8 cellular contexts compared by ENCODE assay signal in the genomic region with DNA sequence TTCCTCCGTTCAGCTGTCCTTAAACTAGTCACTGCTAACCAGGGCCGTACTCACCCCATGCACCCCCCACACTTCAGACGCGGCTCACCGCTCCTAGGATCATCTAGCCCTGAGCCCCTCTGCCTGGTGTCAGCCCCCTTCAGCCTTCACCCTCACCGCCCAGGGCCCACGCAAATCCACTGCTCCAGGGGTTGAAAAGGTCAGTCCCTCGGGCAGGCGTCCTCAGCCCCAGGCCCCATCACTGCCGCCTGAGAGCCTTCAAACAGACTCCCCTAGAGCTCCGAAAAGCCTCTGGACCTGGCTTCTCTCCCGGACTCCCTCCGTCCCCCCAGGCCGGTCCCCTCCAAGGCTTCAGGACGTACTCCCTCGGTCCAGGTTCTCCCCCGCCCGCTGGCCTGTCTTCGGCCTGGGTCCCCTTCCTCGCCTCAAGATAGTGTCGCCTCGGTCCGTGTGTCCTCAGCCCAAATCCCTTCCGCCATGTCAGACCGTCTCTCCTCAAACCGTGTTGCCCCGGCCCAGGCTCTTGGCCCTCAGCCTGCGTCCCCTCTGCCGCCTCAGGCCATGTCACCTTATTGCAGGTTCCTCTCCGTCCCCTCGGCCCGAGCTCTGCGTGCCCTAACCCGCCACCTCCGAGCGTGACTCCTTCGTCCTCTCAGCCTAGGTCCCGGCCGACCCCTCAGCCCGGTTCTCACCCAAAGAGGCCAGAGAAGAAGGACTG. TPM values are rescaled to one million over a fixed set of nuclear protein-coding genes. Genes with fewer than 3 reads are reported as not detected.
DNase-seq lines count a peak whose midpoint lies in the region; ATAC-seq and TF ChIP-seq lines count a peak whose summit lies in the region.

No MANE protein-coding gene starts in this region.

- H3K9ac ChIP-seq in SK-N-SH: peak overlapping the region; percentile 99

- peaks cover 15 to 16% of the 10 kb centered on the region in 2 experiments; a peak in 3 of 4 replicates for H3K4me1 ChIP-seq in SK-N-SH (ENCODE audit: control insufficient read depth in 1 of 2, insufficient read depth in 2 of 2, low read depth in 1 of 2, low read length in 1 of 2)
- peaks cover 43 to 59% (median 47%) of the 10 kb centered on the region in 3 donors for H3K4me1 ChIP-seq in esophagus squamous epithelium
- H3K4me1 ChIP-seq in prostate gland (replicated peaks): peaks cover 30% of the 10 kb centered on the region

- peaks cover 0 to 3% of the 10 kb centered on the region in 2 experiments for H3K36me3 ChIP-seq in SK-N-SH (replicated peaks in 1 of 2; ENCODE audit: control insufficient read depth in 1 of 2, insufficient read depth in 2 of 2, low read length in 1 of 2)
- H3K36me3 ChIP-seq in esophagus squamous epithelium: no peaks in the 10 kb centered on the region
- no peaks in the 10 kb centered on the region for H3K36me3 ChIP-seq in prostate gland

- H3K27ac ChIP-seq in SK-N-SH (ENCODE audit: low read depth in 2 of 2, low read length in 1 of 2) (peak overlapping the region; percentile 72 to 88), esophagus squamous epithelium (peak overlapping the region; percentile 97 to 99 (median 98)), prostate gland (peak overlapping the region; percentile 97 to 98)

- no peaks in the 10 kb centered on the region for H3K27me3 Mint-ChIP-seq in activated T-cell treated with anti-CD3 and anti-CD28 coated beads, Interleukin-2, amount 50 U/mL, for 4 hours (ENCODE audit: low read depth)

- H3K27me3 ChIP-seq in SK-N-SH (ENCODE audit: insufficient read depth): no peaks in the 10 kb centered on the region
- no peaks in the 10 kb centered on the region for H3K27me3 ChIP-seq in esophagus squamous epithelium
- H3K27me3 ChIP-seq in prostate gland (replicated peaks; ENCODE audit: insufficient read depth): no peaks in the 10 kb centered on the region

- peaks cover 52% of the 10 kb centered on the region for H3K79me2 ChIP-seq in SK-N-SH (ENCODE audit: insufficient read depth)

- DNase-seq in activated T-cell treated with anti-CD3 and anti-CD28 coated beads, Interleukin-2, amount 50 U/mL, for 4 hours: no peak
- no peak for DNase-seq in activated T-cell treated with anti-CD3 and anti-CD28 coated beads, Interleukin-2, amount 50 U/mL, for 1 hour
- DNase-seq in SK-N-SH: peak; percentile 42
- no peak for DNase-seq in esophagus squamous epithelium (lab: John Stamatoyannopoulos, UW)
- no peak for DNase-seq in prostate gland (ENCODE audit: low spot score)
- no peak for DNase-seq in NOMO-1 treated with DMSO at 0.1 percent for 48 hours (lab: John Stamatoyannopoulos, UW; ENCODE audit: unreplicated experiment)
- no peak for DNase-seq in EL

- H3K36me3 Mint-ChIP-seq in activated T-cell treated with anti-CD3 and anti-CD28 coated beads, Interleukin-2, amount 50 U/mL, for 4 hours (ENCODE audit: insufficient read depth): no peaks in the 10 kb centered on the region

- H3K4me3 Mint-ChIP-seq in activated T-cell treated with anti-CD3 and anti-CD28 coated beads, Interleukin-2, amount 50 U/mL, for 4 hours: peak overlapping the region; percentile 99

- CTCF ChIA-PET in SK-N-SH (lab: Yijun Ruan, JAX): interaction anchor here (0.6 to 7.9 kb wide), 8 partner anchors 12 to 185 kb away, joined by 3 to 168 read pairs (median 24); partner anchors contain the start of gene KPTN

- TF ChIP-seq EP300 in SK-N-SH (IDR thresholded peaks at IDR 0.05; ENCODE audit: borderline replicate concordance in 1 of 2, low read depth in 1 of 2, low read length in 1 of 2): no peak

- POLR2A ChIA-PET in SK-N-SH (lab: Yijun Ruan, JAX): no interaction called here

- peaks cover 87% of the 10 kb centered on the region for H3K4me1 Mint-ChIP-seq in activated T-cell treated with anti-CD3 and anti-CD28 coated beads, Interleukin-2, amount 50 U/mL, for 4 hours (ENCODE audit: low read depth)

- peak overlapping the region; percentile 100 for H3K4me2 ChIP-seq in SK-N-SH

- 4% methylated on average over 38 of the region's 40 CpGs for WGBS in SK-N-SH (ENCODE audit: low lambda C conversion rate)
- 2 to 5% methylated on average over 21 to 31 of the region's 40 CpGs for WGBS in esophagus squamous epithelium, 2 donors
- WGBS in prostate gland: 2% methylated on average over 40 of the region's 40 CpGs

- intact Hi-C loops in esophagus squamous epithelium (cut with DNase I): no loop called here
- intact Hi-C loops in prostate gland (cut with DNase I): loop anchor here (5.0 kb wide), 1 partner anchor 183 kb away; no protein-coding TSS in a partner anchor

- H3K4me3 ChIP-seq in SK-N-SH (ENCODE audit: low read depth in 2 of 2, low read length in 1 of 2) (peak overlapping the region; percentile 91 to 97), esophagus squamous epithelium (peak overlapping the region; percentile 79 to 99 (median 90)), prostate gland (peak overlapping the region; percentile 78 to 97)

- H3K9me3 Mint-ChIP-seq in activated T-cell treated with anti-CD3 and anti-CD28 coated beads, Interleukin-2, amount 50 U/mL, for 4 hours: no peaks in the 10 kb centered on the region

- TF ChIP-seq POLR2A in esophagus squamous epithelium (IDR thresholded peaks at IDR 0.05) (no peak), prostate gland (IDR thresholded peaks at IDR 0.05) (no peak)

- H4K20me1 ChIP-seq in SK-N-SH (ENCODE audit: insufficient read depth): peaks cover 20% of the 10 kb centered on the region

- ATAC-seq in activated T-cell treated with anti-CD3 and anti-CD28 coated beads, Interleukin-2, amount 50 U/mL, for 4 hours: peak; percentile 2
- no peak for ATAC-seq in HG02981 (IDR thresholded peaks at IDR 0.05; ENCODE audit: unreplicated experiment)

- H2AFZ ChIP-seq in SK-N-SH (ENCODE audit: low read depth): peak overlapping the region; percentile 84; the same call in 1 of the 2 replicates

- no peak for TF ChIP-seq RAD21 in SK-N-SH (IDR thresholded peaks at IDR 0.05; ENCODE audit: low read length)

- H3K9me3 ChIP-seq in SK-N-SH: no peaks in the 10 kb centered on the region
- no peaks in the 10 kb centered on the region for H3K9me3 ChIP-seq in esophagus squamous epithelium
- no peaks in the 10 kb centered on the region for H3K9me3 ChIP-seq in prostate gland

- no peaks in the 10 kb centered on the region for H3K9me2 ChIP-seq in SK-N-SH

- TF ChIP-seq CTCF in SK-N-SH (IDR thresholded peaks at IDR 0.05): no peak
- no peak for TF ChIP-seq CTCF in esophagus squamous epithelium (IDR thresholded peaks at IDR 0.05)
- no peak for TF ChIP-seq CTCF in prostate gland (IDR thresholded peaks at IDR 0.05)

- H3F3A ChIP-seq in SK-N-SH (replicated peaks; ENCODE audit: insufficient read depth): no peaks in the 10 kb centered on the region

TF ChIP-seq in SK-N-SH, 30 proteins besides CTCF, POLR2A, EP300 and RAD21 (continues in another document):
- TF ChIP-seq USF1 (IDR thresholded peaks at IDR 0.05; ENCODE audit: borderline replicate concordance, low read depth): no peak
- no peak for TF ChIP-seq YY1 (IDR thresholded peaks at IDR 0.05; ENCODE audit: low read depth)
- TF ChIP-seq JUND (IDR thresholded peaks at IDR 0.05): no peak
- TF ChIP-seq, protein P1, sequence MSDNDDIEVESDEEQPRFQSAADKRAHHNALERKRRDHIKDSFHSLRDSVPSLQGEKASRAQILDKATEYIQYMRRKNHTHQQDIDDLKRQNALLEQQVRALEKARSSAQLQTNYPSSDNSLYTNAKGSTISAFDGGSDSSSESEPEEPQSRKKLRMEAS (IDR thresholded peaks at IDR 0.05; ENCODE audit: low read depth): no peak
- TF ChIP-seq TAF1 (IDR thresholded peaks at IDR 0.05; ENCODE audit: borderline replicate concordance, low read depth, low read length): no peak
- TF ChIP-seq SIN3A (IDR thresholded peaks at IDR 0.05; ENCODE audit: borderline replicate concordance, low read depth, low read length): no peak
- no peak for TF ChIP-seq FOSL2 (IDR thresholded peaks at IDR 0.05; ENCODE audit: borderline replicate concordance, low read depth)
- no peak for TF ChIP-seq CHD2 (IDR thresholded peaks at IDR 0.05; ENCODE audit: low read length, partially characterized antibody)
- no peak for TF ChIP-seq TEAD4 (IDR thresholded peaks at IDR 0.05; ENCODE audit: borderline replicate concordance, insufficient read depth)
- TF ChIP-seq NFIC (IDR thresholded peaks at IDR 0.05; ENCODE audit: borderline replicate concordance): no peak

RNA-seq across cellular contexts. Expression of gene NAPA, which starts 0.6 kb away (rescaled TPM):
- 100 to 1,000 TPM in 2 of 3 donors, 10 to 100 TPM in 1; 94.5 to 106 (median 106) TPM for total RNA-seq in activated T-cell treated with anti-CD3 and anti-CD28 coated beads, Interleukin-2, amount 50 U/mL, for 4 hours
- 80.0 and 84.1 TPM in 2 replicates for polyA plus RNA-seq in SK-N-SH (2012; rRNA removed)
- 52.6 and 63.9 TPM in 2 replicates for polyA plus RNA-seq in SK-N-SH (2012; cell fraction: cytosol; rRNA removed)
- polyA plus RNA-seq in SK-N-SH (2012; cell fraction: nucleus; rRNA removed): 84.9 and 99.7 TPM in 2 replicates
- total RNA-seq in esophagus squamous epithelium: 100 to 1,000 TPM; 106 to 178 (median 125) TPM
- 100 to 1,000 TPM; 263 to 422 TPM for total RNA-seq in prostate gland

RNA-seq across cellular contexts. Expression of gene KPTN, which starts 30.3 kb away (rescaled TPM):
- total RNA-seq in activated T-cell treated with anti-CD3 and anti-CD28 coated beads, Interleukin-2, amount 50 U/mL, for 4 hours: 10 to 100 TPM; 12.3 to 17.4 (median 14.9) TPM
- polyA plus RNA-seq in SK-N-SH (2012; rRNA removed): 15.8 and 17.7 TPM in 2 replicates
- 6.3 and 8.9 TPM in 2 replicates for polyA plus RNA-seq in SK-N-SH (2012; cell fraction: cytosol; rRNA removed)
- polyA plus RNA-seq in SK-N-SH (2012; cell fraction: nucleus; rRNA removed): 64.6 and 79.2 TPM in 2 replicates
- total RNA-seq in esophagus squamous epithelium: 1 to 10 TPM; 5.6 to 9.4 (median 8.4) TPM
- total RNA-seq in prostate gland: 1 to 10 TPM; 8.8 to 9.0 TPM

RNA-seq across cellular contexts. Expression of gene SLC8A2, which starts 42.6 kb away (rescaled TPM):
- total RNA-seq in activated T-cell treated with anti-CD3 and anti-CD28 coated beads, Interleukin-2, amount 50 U/mL, for 4 hours: under 1 TPM in 1 of 3 donors, not detected in 2; 0.05 TPM
- polyA plus RNA-seq in SK-N-SH (2012; rRNA removed): 0.29 and 0.58 TPM in 2 replicates
- 0.26 and 0.45 TPM in 2 replicates for polyA plus RNA-seq in SK-N-SH (2012; cell fraction: cytosol; rRNA removed)
- polyA plus RNA-seq in SK-N-SH (2012; cell fraction: nucleus; rRNA removed): 0.56 and 0.79 TPM in 2 replicates
- 1 to 10 TPM in 2 of 4 donors, under 1 TPM in 1, not detected in 1; 0.08 to 5.0 (median 3.6) TPM for total RNA-seq in esophagus squamous epithelium
- 1 to 10 TPM; 1.3 to 7.7 TPM for total RNA-seq in prostate gland

RNA-seq across cellular contexts. Expression of gene ZNF541, which starts 58.6 kb away (rescaled TPM):
- under 1 TPM; 0.11 to 0.22 (median 0.13) TPM for total RNA-seq in activated T-cell treated with anti-CD3 and anti-CD28 coated beads, Interleukin-2, amount 50 U/mL, for 4 hours
- polyA plus RNA-seq in SK-N-SH (2012; rRNA removed): 0.08 TPM in 2 replicates
- polyA plus RNA-seq in SK-N-SH (2012; cell fraction: cytosol; rRNA removed): 0.05 and 0.10 TPM in 2 replicates
- 0.20 and 0.36 TPM in 2 replicates for polyA plus RNA-seq in SK-N-SH (2012; cell fraction: nucleus; rRNA removed)
- total RNA-seq in esophagus squamous epithelium: under 1 TPM in 1 of 4 donors, not detected in 3; 0.04 TPM
- total RNA-seq in prostate gland: 10 to 100 TPM in 1 of 2 donors, under 1 TPM in 1; 0.23 to 13.9 TPM
